10 cellular contexts compared by ENCODE assay signal in genomic region chr1:40339420-40340323, GRCh38. TPM values are rescaled to one million over a fixed set of nuclear protein-coding genes. Genes with fewer than 3 reads are reported as not detected.
A peak's percentile ranks its signal among the peaks of the same experiment; 100 is the strongest.
DNase-seq lines count a peak whose midpoint lies in the region; ATAC-seq and TF ChIP-seq lines count a peak whose summit lies in the region.
"Had no signal": no experiment of that assay in that cellular context is flagged by ENCODE, and none has a peak within 500 bp of the region (broad histone marks: within the 10 kb centered on the region; RNA-seq: fewer than 3 reads in every experiment).

No MANE protein-coding gene starts in this region.

- intact Hi-C loops in Right ventricle myocardium inferior (cut with DNase I) = loop anchor here (2.0 to 10.0 kb wide), 3 partner anchors 68 to 255 kb away; no protein-coding TSS in a partner anchor
- intact Hi-C loops in left ventricle myocardium inferior (cut with micrococcal nuclease) = loop anchor here (5.0 to 10.0 kb wide), 2 partner anchors 65 to 197 kb away; no protein-coding TSS in a partner anchor
- intact Hi-C loops in activated B cell treated with CpG ODN at 0.5 μM for 24 hours (cut with micrococcal nuclease) = loop anchor here (2.0 kb wide), 2 partner anchors 421 to 511 kb away; no protein-coding TSS in a partner anchor
- intact Hi-C loops in stomach (cut with DNase I; ENCODE audit: low total_unique reads) = loop anchor here (10.0 kb wide), 1 partner anchor 195 kb away; no protein-coding TSS in a partner anchor

- no peak overlapping the region for H4K5ac ChIP-seq in H9 (ENCODE audit: insufficient read length, low read depth, low read length)

- no peak overlapping the region for H4K91ac ChIP-seq in H9 (ENCODE audit: insufficient read length, low read depth, low read length)

- H3K23ac ChIP-seq in H9 (ENCODE audit: insufficient read length, low read depth, low read length) = no peak overlapping the region

- H2BK12ac ChIP-seq in H9 (ENCODE audit: insufficient read length, low read depth, low read length) = no peak overlapping the region

- H3K14ac ChIP-seq in H9 (ENCODE audit: insufficient read depth, low read length) = no peak overlapping the region

- no peak overlapping the region for H2BK5ac ChIP-seq in H9 (ENCODE audit: insufficient read length, low read length)

- H3K9ac ChIP-seq in H9 (ENCODE audit: extremely low read depth, insufficient read length, low read length) = no peak overlapping the region

- no peak overlapping the region for H3K56ac ChIP-seq in H9 (ENCODE audit: insufficient read length, low read depth, low read length)

- no peak overlapping the region for H2AFZ ChIP-seq in H9 (ENCODE audit: low read length)

- TF ChIP-seq CTCF in left ventricle myocardium inferior (IDR thresholded peaks at IDR 0.05; ENCODE audit: borderline replicate concordance) (no peak), activated B cell treated with CpG ODN at 0.5 μM for 24 hours (IDR thresholded peaks at IDR 0.05) (no peak), stomach (IDR thresholded peaks at IDR 0.05) (no peak), gastroesophageal sphincter (IDR thresholded peaks at IDR 0.05) (no peak), H9 (conservative IDR thresholded peaks at IDR 0.05) (no peak)

- H3K4me2 ChIP-seq in H9 (ENCODE audit: insufficient read depth, insufficient read length, low read length) = no peak overlapping the region

- DNase-seq in Right ventricle myocardium inferior (ENCODE audit: missing footprints) (no peak), left ventricle myocardium inferior (no peak), NCI-H1092 (lab: John Stamatoyannopoulos, UW) (peak; percentile 41), activated B cell treated with CpG ODN at 0.5 μM for 24 hours (no peak), stomach (no peak), H9 (no peak)
- DNase-seq in effector CD4-positive, alpha-beta T cell = no peak

- H3K27me3 ChIP-seq in left ventricle myocardium inferior (ENCODE audit: low read depth) = peaks cover 72% of the 10 kb centered on the region
- no peaks in the 10 kb centered on the region for H3K27me3 ChIP-seq in stomach
- H3K27me3 ChIP-seq in gastroesophageal sphincter = peaks cover 7% of the 10 kb centered on the region
- H3K27me3 ChIP-seq in H9 (ENCODE audit: insufficient read depth, low read length) = no peaks in the 10 kb centered on the region; the same call in 1 of the 2 replicates
- H3K27me3 ChIP-seq: dorsolateral prefrontal cortex had no signal

- no peak overlapping the region for H4K8ac ChIP-seq in H9 (replicated peaks; ENCODE audit: insufficient read length, low read depth, low read length)

- H2BK20ac ChIP-seq in H9 (ENCODE audit: low read depth, low read length, poor library complexity, severe bottlenecking) = no peak overlapping the region

- H3K27ac Mint-ChIP-seq in activated B cell treated with CpG ODN at 0.5 μM for 24 hours (peak overlapping the region; percentile 27), H9 (no peak overlapping the region)

- H3K9me3 Mint-ChIP-seq in activated B cell treated with CpG ODN at 0.5 μM for 24 hours (no peaks in the 10 kb centered on the region), H9 (no peaks in the 10 kb centered on the region; a peak in 1 of 5 replicates)
- H3K9me3 Mint-ChIP-seq: CD8-positive, alpha-beta T cell had no signal

- ATAC-seq in Right ventricle myocardium inferior = peak; percentile 29
- no peak for ATAC-seq in activated B cell treated with CpG ODN at 0.5 μM for 24 hours (ENCODE audit: low read depth)
- ATAC-seq in gastroesophageal sphincter = no peak

- H2BK15ac ChIP-seq in H9 (ENCODE audit: low read depth, low read length) = no peak overlapping the region

- WGBS in stomach, 5 donors = 53 to 74% (median 57%) methylated on average over 5 to 6 of the region's 6 CpGs
- WGBS in gastroesophageal sphincter (ENCODE audit: low coverage in 1 of 2), 2 donors = 68 to 89% methylated on average over 3 to 4 of the region's 6 CpGs
- no CpG with 5 or more reads among the region's 6 CpGs for WGBS in H9 (ENCODE audit: extremely low coverage, insufficient read length, low lambda C conversion rate)

- H3K4me1 Mint-ChIP-seq in activated B cell treated with CpG ODN at 0.5 μM for 24 hours (peaks cover 48% of the 10 kb centered on the region), H9 (peaks cover 3 to 6% of the 10 kb centered on the region in 2 experiments; a peak in 3 of 4 replicates)

- no peak overlapping the region for H3K4me3 ChIP-seq in left ventricle myocardium inferior
- peak overlapping the region in 1 of 4 donors; percentile 17 for H3K4me3 ChIP-seq in stomach
- H3K4me3 ChIP-seq in gastroesophageal sphincter = no peak overlapping the region

- no peaks in the 10 kb centered on the region for H3K79me2 ChIP-seq in H9 (ENCODE audit: insufficient read depth, low read length)

- no peak overlapping the region for H3K18ac ChIP-seq in H9 (ENCODE audit: insufficient read length, low read depth, low read length)

- H3K4me3 Mint-ChIP-seq in activated B cell treated with CpG ODN at 0.5 μM for 24 hours (no peak overlapping the region), H9 (no peak overlapping the region)

- CTCF ChIA-PET in activated B cell treated with CpG ODN at 0.5 μM for 24 hours (lab: Charles Lee) = interaction anchor here (0.9 to 10.3 kb wide), 40 partner anchors 9 to 420 kb away, joined by 3 to 184 read pairs (median 6); partner anchors contain the start of genes COL9A2, RLF and SMAP2

- H3K79me1 ChIP-seq in H9 (ENCODE audit: insufficient read depth, low read depth, low read length, poor library complexity, severe bottlenecking) = no peaks in the 10 kb centered on the region

- H3K36me3 Mint-ChIP-seq in activated B cell treated with CpG ODN at 0.5 μM for 24 hours (ENCODE audit: low read depth) = no peaks in the 10 kb centered on the region
- H3K36me3 Mint-ChIP-seq in H9 (ENCODE audit: insufficient read depth in 1 of 3, low read depth in 3 of 3) = no peaks in the 10 kb centered on the region
- H3K36me3 Mint-ChIP-seq: CD8-positive, alpha-beta T cell had no signal

- no peak overlapping the region for H3K27ac ChIP-seq in left ventricle myocardium inferior (replicated peaks)
- peak overlapping the region in 3 of 5 donors; percentile 15 to 73 (median 39) for H3K27ac ChIP-seq in stomach
- H3K27ac ChIP-seq in gastroesophageal sphincter = no peak overlapping the region
- no peak overlapping the region for H3K27ac ChIP-seq in H9 (ENCODE audit: insufficient read length, low read depth, low read length)

- no peak overlapping the region for H3T11ph ChIP-seq in H9 (ENCODE audit: low read length)

- POLR2A ChIA-PET in activated B cell treated with CpG ODN at 0.5 μM for 24 hours (lab: Charles Lee) = interaction anchor here (0.7 to 5.8 kb wide), 12 partner anchors 12 to 188 kb away, joined by 3 to 75 read pairs (median 12); partner anchors contain the start of genes SMAP2 and ZMPSTE24

- no peak overlapping the region for H2BK120ac ChIP-seq in H9 (ENCODE audit: low read depth, low read length, poor library complexity, severe bottlenecking)

- TF ChIP-seq EP300 in stomach (IDR thresholded peaks at IDR 0.05) (no peak), gastroesophageal sphincter (IDR thresholded peaks at IDR 0.05) (no peak)

- no peak overlapping the region for H2AK5ac ChIP-seq in H9 (ENCODE audit: insufficient read length, low read length)

- H3K9me3 ChIP-seq in left ventricle myocardium inferior (replicated peaks) (peaks cover 4% of the 10 kb centered on the region), stomach (no peaks in the 10 kb centered on the region), gastroesophageal sphincter (no peaks in the 10 kb centered on the region), H9 (ENCODE audit: control insufficient read depth, low read depth, low read length) (no peaks in the 10 kb centered on the region)

- H3K23me2 ChIP-seq in H9 (ENCODE audit: insufficient read length, low read depth, low read length, poor library complexity, severe bottlenecking) = peaks cover 6% of the 10 kb centered on the region

- no peaks in the 10 kb centered on the region for H3K36me3 ChIP-seq in left ventricle myocardium inferior
- no peaks in the 10 kb centered on the region for H3K36me3 ChIP-seq in stomach
- H3K36me3 ChIP-seq in gastroesophageal sphincter = no peaks in the 10 kb centered on the region

- H3K27me3 Mint-ChIP-seq in activated B cell treated with CpG ODN at 0.5 μM for 24 hours (no peaks in the 10 kb centered on the region), H9 (ENCODE audit: low read depth) (peaks cover 29% of the 10 kb centered on the region)

- H3K4ac ChIP-seq in H9 (ENCODE audit: low read depth, low read length) = no peak overlapping the region

- TF ChIP-seq POLR2A in stomach (IDR thresholded peaks at IDR 0.05) (no peak), gastroesophageal sphincter (IDR thresholded peaks at IDR 0.05) (no peak)

- H4K20me1 ChIP-seq in H9 (ENCODE audit: control insufficient read depth, insufficient read depth, insufficient read length) = no peaks in the 10 kb centered on the region

- H3K4me1 ChIP-seq in left ventricle myocardium inferior = no peaks in the 10 kb centered on the region
- peaks cover 0 to 22% (median 7%) of the 10 kb centered on the region in 4 donors for H3K4me1 ChIP-seq in stomach
- H3K4me1 ChIP-seq in gastroesophageal sphincter = peaks cover 0 to 6% (median 0%) of the 10 kb centered on the region in 3 donors
- H3K4me1 ChIP-seq in H9 (ENCODE audit: insufficient read depth, low read length) = no peaks in the 10 kb centered on the region

RNA-seq across cellular contexts. Expression of gene COL9A2, which starts 22.6 kb away (rescaled TPM):
- 0.24 TPM for total RNA-seq in Right ventricle myocardium inferior
- total RNA-seq in left ventricle myocardium inferior = 0.27 TPM
- total RNA-seq in activated B cell treated with CpG ODN at 0.5 μM for 24 hours = 5.5 and 5.7 TPM in 2 replicates
- total RNA-seq in stomach = 10 to 100 TPM in 4 of 5 donors, 1 to 10 TPM in 1; 7.2 to 79.0 (median 30.3) TPM
- polyA plus RNA-seq in stomach = 10 to 100 TPM in 1 of 3 donors, 1 to 10 TPM in 2; 5.7 to 19.1 (median 7.5) TPM
- total RNA-seq in gastroesophageal sphincter = 10 to 100 TPM in 1 of 4 donors, 1 to 10 TPM in 3; 1.6 to 12.0 (median 4.9) TPM
- 4.5 TPM in 2 replicates for total RNA-seq in H9 (2021)

RNA-seq across cellular contexts. Expression of gene SMAP2, which starts 33.9 kb away (rescaled TPM):
- total RNA-seq in Right ventricle myocardium inferior = 16.3 TPM
- 15.0 TPM for total RNA-seq in left ventricle myocardium inferior
- total RNA-seq in activated B cell treated with CpG ODN at 0.5 μM for 24 hours = 202 and 220 TPM in 2 replicates
- 10 to 100 TPM; 21.6 to 58.0 (median 35.9) TPM for total RNA-seq in stomach
- 10 to 100 TPM; 22.4 to 50.4 (median 27.8) TPM for polyA plus RNA-seq in stomach
- total RNA-seq in gastroesophageal sphincter = 10 to 100 TPM; 19.9 to 43.2 (median 26.6) TPM
- total RNA-seq in H9 (2021) = 8.2 and 8.7 TPM in 2 replicates

Comparison
In these comparisons a context has a peak if more than half of its experiments do, and no peak if none do; other contexts are left out.
1. H3K27ac ChIP-seq: peak in stomach (3 of 5); none in left ventricle myocardium inferior (single experiment), gastroesophageal sphincter (0 of 4) and H9 (single experiment).